2 cellular contexts compared by ENCODE assay signal in genomic region chr3:9271903-9272302, GRCh38.
TF ChIP-seq lines count a peak whose summit lies in the region.

No MANE protein-coding gene starts in this region.

TF ChIP-seq in A549, 52 proteins besides CTCF, POLR2A, EP300 and RAD21 (continued from another document):
- no peak for TF ChIP-seq HES2 (IDR thresholded peaks at IDR 0.05)
- TF ChIP-seq RNF2 (IDR thresholded peaks at IDR 0.05; ENCODE audit: borderline replicate concordance, low read depth): no peak
- TF ChIP-seq BHLHE40 (IDR thresholded peaks at IDR 0.05; ENCODE audit: low read depth, low read length): no peak
- TF ChIP-seq JUN (IDR thresholded peaks at IDR 0.05): no peak
- TF ChIP-seq ESRRA (IDR thresholded peaks at IDR 0.05; ENCODE audit: borderline replicate concordance, low read length): no peak
- no peak for TF ChIP-seq ZC3H11A (IDR thresholded peaks at IDR 0.05)
- TF ChIP-seq RARB (CRISPR knock-in tag; IDR thresholded peaks at IDR 0.05): no peak
- TF ChIP-seq HDAC2 (IDR thresholded peaks at IDR 0.05): no peak

TF ChIP-seq in HEK293, 187 proteins besides CTCF, POLR2A, EP300 and RAD21 (continued from another document):
- 0 out of 2 replicates have a peak, but pooled peaks have one; percentile 23 for TF ChIP-seq ZNF600 (tag by site-specific recombination; IDR thresholded peaks at IDR 0.05)
- no peak for TF ChIP-seq ZNF202 (tag by site-specific recombination; IDR thresholded peaks at IDR 0.05; ENCODE audit: borderline replicate concordance)
